In the genomic region with DNA sequence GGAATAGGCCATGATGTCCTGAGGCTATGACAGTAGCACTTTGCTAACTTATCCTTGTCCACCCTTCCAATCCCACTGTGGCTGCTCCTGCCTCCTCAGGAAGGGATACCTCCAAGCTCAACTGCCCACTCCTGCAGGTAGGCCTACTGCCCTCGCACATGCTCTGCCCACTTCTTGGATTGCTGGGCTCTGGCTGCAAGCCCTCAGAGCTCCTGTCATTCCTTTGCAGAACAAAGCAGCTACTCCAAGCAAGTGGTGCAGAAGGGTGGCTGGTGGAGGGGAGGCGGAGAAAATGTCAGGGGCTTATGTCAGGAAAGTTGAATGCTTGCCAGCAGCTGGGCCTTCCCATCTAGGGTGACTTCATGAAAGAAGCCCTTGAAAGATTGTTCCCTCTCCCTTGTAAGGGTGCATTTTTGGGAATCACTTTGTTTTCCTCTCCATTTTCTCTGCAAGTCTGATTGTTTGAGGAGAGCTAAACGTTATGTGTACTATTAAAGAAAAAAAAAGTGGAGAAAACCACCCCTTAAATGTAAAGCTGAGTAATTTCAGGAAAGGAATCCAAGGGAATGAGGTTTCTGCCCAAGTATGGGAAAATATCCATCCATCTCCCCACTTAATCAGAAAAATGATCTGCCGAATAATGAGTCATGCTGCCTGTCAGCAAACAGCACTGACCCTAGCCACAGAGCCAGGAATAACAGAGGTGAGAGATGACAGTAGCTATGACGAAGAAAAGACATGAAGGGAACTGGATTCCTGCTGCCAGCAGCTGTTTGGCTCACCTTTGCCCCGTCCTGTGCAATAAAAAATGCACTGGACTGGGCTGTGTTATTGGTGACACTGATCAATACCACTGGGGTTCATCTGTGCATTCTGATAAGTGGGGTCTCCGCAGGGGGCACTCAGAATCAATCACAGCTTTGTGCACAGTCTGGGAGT, we compare ENCODE assay signal across 9 cellular contexts.
DNase-seq lines count a peak whose midpoint lies in the region; ATAC-seq, FAIRE-seq and TF ChIP-seq lines count a peak whose summit lies in the region.
"Had no signal": no experiment of that assay in that cellular context is flagged by ENCODE, and none has a peak within 500 bp of the region (broad histone marks: within the 10 kb centered on the region; RNA-seq: fewer than 3 reads in every experiment).

No MANE protein-coding gene starts in this region.

- intact Hi-C loops in colonic mucosa (cut with DNase I) = no loop called here

- H3K4me1 ChIP-seq in colonic mucosa (no peaks in the 10 kb centered on the region), muscle layer of duodenum (ENCODE audit: control insufficient read depth in 1 of 2, insufficient read depth in 2 of 2, low read length in 2 of 2) (peaks cover 0 to 16% of the 10 kb centered on the region in 2 donors)

- H3K27ac ChIP-seq in colonic mucosa = no peak overlapping the region
- peak overlapping the region; percentile 58 for H3K27ac ChIP-seq in muscle layer of duodenum (ENCODE audit: low read length)

- H3K27me3 ChIP-seq in colonic mucosa = no peaks in the 10 kb centered on the region
- H3K27me3 ChIP-seq in muscle layer of duodenum (ENCODE audit: low read depth, low read length) = no peaks in the 10 kb centered on the region

- H3K4me3 ChIP-seq in colonic mucosa (no peak overlapping the region), muscle layer of duodenum (ENCODE audit: low read depth in 1 of 2, low read length in 2 of 2) (no peak overlapping the region)

- ATAC-seq in GM21447 (IDR thresholded peaks at IDR 0.05; ENCODE audit: unreplicated experiment) = no peak

- H3K9ac ChIP-seq in colonic mucosa (ENCODE audit: low read depth in 2 of 2, low read length in 2 of 2) = no peak overlapping the region

- H3K9me3 ChIP-seq in colonic mucosa (no peaks in the 10 kb centered on the region), muscle layer of duodenum (ENCODE audit: control insufficient read depth in 1 of 2, low read length in 2 of 2) (no peaks in the 10 kb centered on the region)

- peak; percentile 98 for FAIRE-seq in HTR-8/SVneo (lab: Jason Lieb, UNC)

- no peak for TF ChIP-seq CTCF in colonic mucosa (IDR thresholded peaks at IDR 0.05)

- in situ Hi-C loops in ACHN (cut with HindIII; ENCODE audit: low pct_ligation_motif_present, low pct_unique_long_range_greater_than_20kb, low sequenced_read_pairs) = no loop called here

- peak; percentile 5 for DNase-seq in ACHN
- DNase-seq in HTR-8/SVneo (ENCODE audit: insufficient read length, low spot score) = peak; percentile 91
- DNase-seq in colonic mucosa = peak; percentile 6
- no peak for DNase-seq in CD1c-positive myeloid dendritic cell (ENCODE audit: extremely low spot score)
- DNase-seq in superior temporal gyrus (ENCODE audit: extremely low spot score) = no peak
- DNase-seq in NCI-H1694 treated with DMSO at 0.1 percent for 48 hours (lab: John Stamatoyannopoulos, UW) = no peak
- DNase-seq: midbrain had no signal

- H3K36me3 ChIP-seq in colonic mucosa = no peaks in the 10 kb centered on the region
- H3K36me3 ChIP-seq in muscle layer of duodenum (ENCODE audit: control insufficient read depth in 1 of 2, insufficient read depth in 2 of 2, low read length in 2 of 2) = no peaks in the 10 kb centered on the region

Comparison
In these comparisons a context has a peak if more than half of its experiments do, and no peak if none do; other contexts are left out.
1. DNase-seq: peak in ACHN (single experiment), HTR-8/SVneo (single experiment) and colonic mucosa (single experiment); none in CD1c-positive myeloid dendritic cell (single experiment), superior temporal gyrus (single experiment) and NCI-H1694 treated with DMSO at 0.1 percent for 48 hours (single experiment).